In the genomic region with DNA sequence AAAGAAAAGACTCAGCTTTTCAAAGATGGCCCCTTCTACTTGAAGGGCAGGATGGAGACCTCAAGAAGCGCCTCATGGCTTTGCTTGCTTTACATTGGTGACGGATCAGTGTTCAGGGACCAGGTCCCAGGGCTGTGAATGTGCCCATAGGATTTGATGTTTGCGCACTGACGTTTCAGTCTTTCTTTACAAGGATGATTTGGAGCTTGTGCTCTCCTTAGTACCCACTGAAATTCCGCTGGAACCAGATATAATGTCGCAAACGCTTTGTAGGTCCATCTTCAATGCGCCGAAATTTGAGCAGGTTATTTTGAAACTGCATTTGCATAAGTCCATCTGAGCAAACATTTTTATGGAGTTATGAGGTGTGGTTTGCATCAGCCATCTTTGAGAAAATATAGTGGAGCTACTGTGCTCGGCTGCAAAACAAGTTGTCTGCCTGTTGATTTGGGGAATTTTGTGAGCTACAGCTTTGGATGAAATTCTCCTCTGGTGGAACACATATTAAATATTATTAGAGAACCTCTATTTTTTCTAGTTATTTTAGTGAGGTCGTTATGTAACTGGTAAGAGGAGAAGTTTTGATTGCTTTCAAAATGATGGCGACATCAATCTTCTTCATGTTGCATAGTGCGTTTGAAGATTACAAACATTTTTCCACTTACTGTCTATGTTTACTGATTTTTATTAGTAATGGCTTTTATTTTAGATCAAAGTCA, we compare ENCODE assay signal across 20 cellular contexts. TPM values are rescaled to one million over a fixed set of nuclear protein-coding genes. Genes with fewer than 3 reads are reported as not detected.
A peak's percentile ranks its signal among the peaks of the same experiment; 100 is the strongest.
DNase-seq lines count a peak whose midpoint lies in the region; ATAC-seq, FAIRE-seq and TF ChIP-seq lines count a peak whose summit lies in the region.
"Had no signal": no experiment of that assay in that cellular context is flagged by ENCODE, and none has a peak within 500 bp of the region (broad histone marks: within the 10 kb centered on the region; RNA-seq: fewer than 3 reads in every experiment).

No MANE protein-coding gene starts in this region.

- FAIRE-seq in G401.6 (lab: Jason Lieb, UNC) = peak; percentile 97
- FAIRE-seq: H1 had no signal

- CTCF ChIA-PET in CD8-positive, alpha-beta memory T cell (lab: Charles Lee) = no interaction called here

- H3K36me3 ChIP-seq in CD8-positive, alpha-beta memory T cell (ENCODE audit: insufficient read depth, low read length) = no peaks in the 10 kb centered on the region
- no peaks in the 10 kb centered on the region for H3K36me3 ChIP-seq in colonic mucosa
- H3K36me3 ChIP-seq: brain microvascular endothelial cell had no signal

- peaks cover 19% of the 10 kb centered on the region for H3K4me1 ChIP-seq in CD8-positive, alpha-beta memory T cell (ENCODE audit: insufficient read depth, low read length)
- peaks cover 10% of the 10 kb centered on the region for H3K4me1 ChIP-seq in colonic mucosa

- H3K9ac ChIP-seq in colonic mucosa (ENCODE audit: low read depth in 2 of 2, low read length in 2 of 2) = no peak overlapping the region

- H3K27ac ChIP-seq in CD8-positive, alpha-beta memory T cell (ENCODE audit: low read depth, low read length) = peak overlapping the region; percentile 35
- H3K27ac ChIP-seq in colonic mucosa = no peak overlapping the region
- H3K27ac ChIP-seq: brain microvascular endothelial cell had no signal

- no peak for DNase-seq in CD8-positive, alpha-beta memory T cell
- DNase-seq in NCI-H526 treated with DMSO at 0.1 percent for 48 hours (lab: John Stamatoyannopoulos, UW) (peak; percentile 93), glutamatergic neuron (no peak), occipital lobe (lab: John Stamatoyannopoulos, UW) (no peak), sciatic nerve (ENCODE audit: low spot score) (no peak), colonic mucosa (no peak)
- DNase-seq: activated CD8-positive, alpha-beta T cell treated with anti-CD3 and anti-CD28 coated beads for 36 hours; activated gamma-delta T cell; activated T-cell treated with anti-CD3 and anti-CD28 coated beads for 4 hours; brain microvascular endothelial cell; cortex of kidney; NK-92 treated with Interleukin-12 subunit alpha and Interleukin-12 subunit beta, amount 100 ng/mL, for 24 hours; retina; stimulated activated CD4-positive, alpha-beta T cell treated with anti-CD3 and anti-CD28 coated beads, Interleukin-4, amount 100 ng/mL, for 24 hours; stimulated activated naive CD4-positive, alpha-beta T cell treated with Interleukin-2 at 50 U/mL for 16 hours had no signal

- no peaks in the 10 kb centered on the region for H3K9me3 Mint-ChIP-seq in CD8-positive, alpha-beta memory T cell
- H3K9me3 Mint-ChIP-seq in glutamatergic neuron (ENCODE audit: unreplicated experiment) = peaks cover 7% of the 10 kb centered on the region
- H3K9me3 Mint-ChIP-seq: activated CD8-positive, alpha-beta T cell treated with anti-CD3 and anti-CD28 coated beads for 36 hours had no signal

- POLR2A ChIA-PET in CD8-positive, alpha-beta memory T cell (lab: Charles Lee) = no interaction called here

- intact Hi-C loops in sciatic nerve (cut with DNase I) (no loop called here), colonic mucosa (cut with DNase I) (no loop called here)

- no peak for TF ChIP-seq CTCF in glutamatergic neuron (IDR thresholded peaks at IDR 0.05; ENCODE audit: partially characterized antibody, unreplicated experiment)
- no peak for TF ChIP-seq CTCF in colonic mucosa (IDR thresholded peaks at IDR 0.05)

- H3K9me3 ChIP-seq in CD8-positive, alpha-beta memory T cell (ENCODE audit: low read length) = no peaks in the 10 kb centered on the region
- H3K9me3 ChIP-seq in colonic mucosa = no peaks in the 10 kb centered on the region

- peaks cover 42 to 81% of the 10 kb centered on the region in 2 donors for H3K27me3 Mint-ChIP-seq in CD8-positive, alpha-beta memory T cell
- peaks cover 7% of the 10 kb centered on the region for H3K27me3 Mint-ChIP-seq in glutamatergic neuron (ENCODE audit: unreplicated experiment)

- H3K4me3 Mint-ChIP-seq in CD8-positive, alpha-beta memory T cell = no peak overlapping the region
- H3K4me3 Mint-ChIP-seq in glutamatergic neuron (ENCODE audit: unreplicated experiment) = peak overlapping the region; percentile 23
- H3K4me3 Mint-ChIP-seq: activated CD8-positive, alpha-beta T cell treated with anti-CD3 and anti-CD28 coated beads for 36 hours; IgD-negative memory B cell; memory B cell had no signal

- H3K27ac Mint-ChIP-seq in CD8-positive, alpha-beta memory T cell = no peak overlapping the region
- no peak overlapping the region for H3K27ac Mint-ChIP-seq in glutamatergic neuron (ENCODE audit: unreplicated experiment)
- H3K27ac Mint-ChIP-seq: activated CD8-positive, alpha-beta T cell treated with anti-CD3 and anti-CD28 coated beads for 36 hours; IgD-negative memory B cell; memory B cell had no signal

- no peak for ATAC-seq in sciatic nerve
- ATAC-seq: activated CD4-positive, CD25-positive, alpha-beta regulatory T cell treated with anti-CD3 and anti-CD28 coated beads, Interleukin-2, amount 50 U/mL, for 24 hours; activated CD8-positive, alpha-beta T cell treated with anti-CD3 and anti-CD28 coated beads for 36 hours had no signal

- H3K4me1 Mint-ChIP-seq in CD8-positive, alpha-beta memory T cell = peaks cover 10 to 35% (median 29%) of the 10 kb centered on the region in 3 donors
- peaks cover 39% of the 10 kb centered on the region for H3K4me1 Mint-ChIP-seq in glutamatergic neuron (ENCODE audit: low read depth, unreplicated experiment)

- no peak overlapping the region for H3K4me3 ChIP-seq in CD8-positive, alpha-beta memory T cell (ENCODE audit: low read length)
- H3K4me3 ChIP-seq in colonic mucosa = no peak overlapping the region

- peaks cover 29% of the 10 kb centered on the region for H3K27me3 ChIP-seq in CD8-positive, alpha-beta memory T cell (ENCODE audit: insufficient read depth, low read length, poor library complexity, severe bottlenecking)
- H3K27me3 ChIP-seq in colonic mucosa = peaks cover 51% of the 10 kb centered on the region
- H3K27me3 ChIP-seq: brain microvascular endothelial cell had no signal

- H3K36me3 Mint-ChIP-seq in CD8-positive, alpha-beta memory T cell = no peaks in the 10 kb centered on the region
- H3K36me3 Mint-ChIP-seq in glutamatergic neuron (ENCODE audit: unreplicated experiment) = no peaks in the 10 kb centered on the region
- H3K36me3 Mint-ChIP-seq: memory B cell had no signal

RNA-seq across cellular contexts. Expression of gene RBM20, which starts 2.4 kb away (rescaled TPM):
- under 1 TPM; 0.07 to 0.09 TPM for total RNA-seq in CD8-positive, alpha-beta memory T cell
- not detected for polyA plus RNA-seq in CD8-positive, alpha-beta memory T cell
- total RNA-seq in glutamatergic neuron (ENCODE audit: unreplicated experiment) = 5.8 TPM
- 2.2 TPM for total RNA-seq in occipital lobe
- total RNA-seq in sciatic nerve = 0.67 TPM
- under 1 TPM; 0.49 to 0.80 TPM for total RNA-seq in colonic mucosa
- polyA plus RNA-seq: IgD-negative memory B cell had no signal
